Comparison of ENCODE assay signal across 13 cellular contexts in genomic region chr21:21103692-21104091, GRCh38.
A peak's percentile ranks its signal among the peaks of the same experiment; 100 is the strongest.
DNase-seq lines count a peak whose midpoint lies in the region; TF ChIP-seq lines count a peak whose summit lies in the region.
"Had no signal": no experiment of that assay in that cellular context is flagged by ENCODE, and none has a peak within 500 bp of the region (broad histone marks: within the 10 kb centered on the region; RNA-seq: fewer than 3 reads in every experiment).

No MANE protein-coding gene starts in this region.

- H3K36me3 Mint-ChIP-seq in MCF 10A (ENCODE audit: insufficient read depth, unreplicated experiment), result no peaks in the 10 kb centered on the region
- H3K36me3 Mint-ChIP-seq: CD8-positive, alpha-beta T cell had no signal

- no peaks in the 10 kb centered on the region for H3K9me3 Mint-ChIP-seq in MCF 10A (ENCODE audit: unreplicated experiment)
- H3K9me3 Mint-ChIP-seq: CD8-positive, alpha-beta T cell; H9 had no signal

- no peaks in the 10 kb centered on the region for H3K27me3 Mint-ChIP-seq in MCF 10A (ENCODE audit: insufficient read depth, unreplicated experiment)
- H3K27me3 Mint-ChIP-seq: B cell had no signal

- no peak overlapping the region for H3K27ac Mint-ChIP-seq in MCF 10A (ENCODE audit: low read depth, unreplicated experiment)
- H3K27ac Mint-ChIP-seq: B cell; CD8-positive, alpha-beta T cell had no signal

- no peaks in the 10 kb centered on the region for H3K36me3 ChIP-seq in PC-9 (ENCODE audit: low read depth)
- H3K36me3 ChIP-seq: BLaER1 treated with 17β-estradiol and CSF1 and Interleukin-3, amounts not matched to agents 10 nM and 100 nM had no signal

- H4K20me1 ChIP-seq in PC-9 (ENCODE audit: insufficient read depth), result no peaks in the 10 kb centered on the region
- H4K20me1 ChIP-seq: BLaER1 treated with 17β-estradiol and CSF1 and Interleukin-3, amounts not matched to agents 10 nM and 100 nM had no signal

- POLR2A ChIA-PET in PC-9 (lab: Charles Lee; ENCODE audit: unreplicated experiment), result no interaction called here
- POLR2A ChIA-PET in MCF 10A (lab: Yijun Ruan, JAX), result no interaction called here

- TF ChIP-seq CTCF in PC-9 (conservative IDR thresholded peaks at IDR 0.05) (no peak), MCF 10A (IDR thresholded peaks at IDR 0.05; ENCODE audit: unreplicated experiment) (no peak)

- H3K4me3 Mint-ChIP-seq in MCF 10A (ENCODE audit: unreplicated experiment), result no peak overlapping the region
- H3K4me3 Mint-ChIP-seq: B cell; CD8-positive, alpha-beta T cell; H9 had no signal

- BruUV-seq in PC-9 (replicated peaks; lab: Mats Ljungman, UMichigan) (no TSS peak), MCF 10A (replicated peaks; lab: Mats Ljungman, UMichigan) (no TSS peak)

- in situ Hi-C loops in SK-MEL-5 (cut with HindIII; ENCODE audit: low pct_unique_long_range_greater_than_20kb, low sequenced_read_pairs), result no loop called here

- H3K4me1 Mint-ChIP-seq in MCF 10A (ENCODE audit: insufficient read depth, unreplicated experiment), result no peaks in the 10 kb centered on the region
- H3K4me1 Mint-ChIP-seq: B cell had no signal

- H3K27me3 ChIP-seq in layer of hippocampus (ENCODE audit: control insufficient read depth, insufficient read depth, low read length) (no peaks in the 10 kb centered on the region), PC-9 (ENCODE audit: insufficient read depth, low read depth) (no peaks in the 10 kb centered on the region)
- H3K27me3 ChIP-seq: BLaER1 treated with 17β-estradiol and CSF1 and Interleukin-3, amounts not matched to agents 10 nM and 100 nM had no signal

- no peaks in the 10 kb centered on the region for H3K79me2 ChIP-seq in PC-9 (ENCODE audit: low read depth)

- H3K4me2 ChIP-seq in PC-9, result no peak overlapping the region
- H3K4me2 ChIP-seq: BLaER1 treated with 17β-estradiol and CSF1 and Interleukin-3, amounts not matched to agents 10 nM and 100 nM had no signal

- no peaks in the 10 kb centered on the region for H3K9me3 ChIP-seq in PC-9 (ENCODE audit: insufficient read depth, low read depth)
- H3K9me3 ChIP-seq: BLaER1 treated with 17β-estradiol and CSF1 and Interleukin-3, amounts not matched to agents 10 nM and 100 nM had no signal

- no peaks in the 10 kb centered on the region for H3K9me2 ChIP-seq in PC-9 (ENCODE audit: insufficient read depth)

- H3K4me1 ChIP-seq in PC-9 (replicated peaks; ENCODE audit: insufficient read depth), result no peaks in the 10 kb centered on the region
- H3K4me1 ChIP-seq: BLaER1 treated with 17β-estradiol and CSF1 and Interleukin-3, amounts not matched to agents 10 nM and 100 nM had no signal

- H2AFZ ChIP-seq in PC-9, result no peak overlapping the region

- CTCF ChIA-PET in PC-9 (lab: Charles Lee), result no interaction called here
- CTCF ChIA-PET in MCF 10A (lab: Yijun Ruan, JAX), result no interaction called here

- peak overlapping the region; percentile 79 for H3K27ac ChIP-seq in caudate nucleus (ENCODE audit: low read depth, low read length)
- H3K27ac ChIP-seq in layer of hippocampus (ENCODE audit: low read depth, low read length), result peak overlapping the region; percentile 59
- no peak overlapping the region for H3K27ac ChIP-seq in PC-9
- H3K27ac ChIP-seq: BLaER1 treated with 17β-estradiol and CSF1 and Interleukin-3, amounts not matched to agents 10 nM and 100 nM had no signal

- DNase-seq in SK-MEL-5 (ENCODE audit: low read depth, low spot score) (peak; percentile 6), caudate nucleus (lab: John Stamatoyannopoulos, UW) (no peak), PC-9 (no peak), MCF 10A (ENCODE audit: unreplicated experiment) (no peak)
- no peak for DNase-seq in stimulated activated CD4-positive, alpha-beta T cell treated with anti-CD3 and anti-CD28 coated beads, Interleukin-2, amount 100 ng/mL, for 48 hours
- no peak for DNase-seq in activated CD4-positive, alpha-beta T cell treated with anti-CD3 and anti-CD28 coated beads for 4 hours
- DNase-seq: Calu3; CD8-positive, alpha-beta T cell; DMS 273 treated with DMSO at 0.1 percent for 48 hours; H9 had no signal

- H3K4me3 ChIP-seq in PC-9, result no peak overlapping the region
- H3K4me3 ChIP-seq: BLaER1 treated with 17β-estradiol and CSF1 and Interleukin-3, amounts not matched to agents 10 nM and 100 nM had no signal

- intact Hi-C loops in PC-9 (cut with micrococcal nuclease; ENCODE audit: unreplicated experiment), result no loop called here
- intact Hi-C loops in MCF 10A (cut with micrococcal nuclease), result loop anchor here (5.0 kb wide), 1 partner anchor 101 kb away; no protein-coding TSS in a partner anchor

- no peaks in the 10 kb centered on the region for H3F3A ChIP-seq in PC-9 (ENCODE audit: insufficient read depth, low read depth)
